In the genomic region with DNA sequence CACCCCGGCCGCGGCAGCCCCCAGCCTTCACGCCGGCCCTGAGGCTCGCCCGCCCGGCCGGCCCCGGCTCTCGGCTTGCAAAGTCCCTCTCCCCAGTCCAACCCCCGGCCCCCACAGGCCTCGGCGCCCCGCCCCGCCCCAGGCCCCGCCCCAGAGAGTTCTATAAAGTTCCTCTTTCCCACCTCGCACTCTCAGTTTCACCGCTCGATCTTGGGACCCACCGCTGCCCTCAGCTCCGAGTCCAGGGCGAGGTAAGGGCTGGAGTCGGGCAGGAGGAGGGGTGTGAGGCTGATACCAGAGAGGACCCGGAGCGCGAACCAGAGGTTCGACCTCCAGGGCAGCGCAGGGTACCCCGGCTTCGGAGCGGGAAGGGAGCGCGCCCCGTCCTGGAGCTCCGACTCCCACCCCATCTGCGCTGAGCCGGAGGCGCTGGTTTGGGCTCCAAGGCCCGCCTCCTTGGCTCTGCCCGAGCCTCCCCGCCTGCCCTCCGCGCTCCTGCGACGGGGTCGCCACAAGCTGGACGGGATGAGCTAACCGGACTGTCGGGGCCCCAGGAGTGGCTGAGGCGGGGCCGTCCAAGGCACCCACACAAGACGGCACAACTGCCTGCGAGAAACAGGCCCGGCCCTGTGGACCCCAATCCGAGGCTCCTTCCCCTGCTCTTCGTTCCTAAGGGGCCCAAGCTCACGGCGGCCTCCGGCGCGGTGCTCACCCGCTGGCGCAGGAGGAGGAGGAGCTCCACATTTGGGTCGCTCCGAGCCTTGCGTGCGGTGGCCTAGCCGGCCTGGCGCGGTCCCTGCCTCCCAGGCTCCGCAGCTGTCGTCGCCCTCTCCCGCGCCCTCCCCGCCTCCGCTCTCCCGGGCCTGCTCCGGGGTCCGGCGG, we compare ENCODE assay signal across 1 cellular context.
TF ChIP-seq lines count a peak whose summit lies in the region.

A gene (plus strand): TSS at position 194 of the 882 bp plus-strand sequence. CDS start 1,401 bp downstream, outside the sequence.

TF ChIP-seq in WTC11, 78 proteins besides CTCF, POLR2A, EP300 and RAD21 (continued from another document):
- TF ChIP-seq, protein P1, sequence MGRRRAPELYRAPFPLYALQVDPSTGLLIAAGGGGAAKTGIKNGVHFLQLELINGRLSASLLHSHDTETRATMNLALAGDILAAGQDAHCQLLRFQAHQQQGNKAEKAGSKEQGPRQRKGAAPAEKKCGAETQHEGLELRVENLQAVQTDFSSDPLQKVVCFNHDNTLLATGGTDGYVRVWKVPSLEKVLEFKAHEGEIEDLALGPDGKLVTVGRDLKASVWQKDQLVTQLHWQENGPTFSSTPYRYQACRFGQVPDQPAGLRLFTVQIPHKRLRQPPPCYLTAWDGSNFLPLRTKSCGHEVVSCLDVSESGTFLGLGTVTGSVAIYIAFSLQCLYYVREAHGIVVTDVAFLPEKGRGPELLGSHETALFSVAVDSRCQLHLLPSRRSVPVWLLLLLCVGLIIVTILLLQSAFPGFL (CRISPR knock-in tag; IDR thresholded peaks at IDR 0.05; ENCODE audit: borderline replicate concordance) = no peak
- TF ChIP-seq SMAD3 (CRISPR knock-in tag; IDR thresholded peaks at IDR 0.05; ENCODE audit: borderline replicate concordance) = no peak
- TF ChIP-seq, protein P2, sequence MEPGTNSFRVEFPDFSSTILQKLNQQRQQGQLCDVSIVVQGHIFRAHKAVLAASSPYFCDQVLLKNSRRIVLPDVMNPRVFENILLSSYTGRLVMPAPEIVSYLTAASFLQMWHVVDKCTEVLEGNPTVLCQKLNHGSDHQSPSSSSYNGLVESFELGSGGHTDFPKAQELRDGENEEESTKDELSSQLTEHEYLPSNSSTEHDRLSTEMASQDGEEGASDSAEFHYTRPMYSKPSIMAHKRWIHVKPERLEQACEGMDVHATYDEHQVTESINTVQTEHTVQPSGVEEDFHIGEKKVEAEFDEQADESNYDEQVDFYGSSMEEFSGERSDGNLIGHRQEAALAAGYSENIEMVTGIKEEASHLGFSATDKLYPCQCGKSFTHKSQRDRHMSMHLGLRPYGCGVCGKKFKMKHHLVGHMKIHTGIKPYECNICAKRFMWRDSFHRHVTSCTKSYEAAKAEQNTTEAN (CRISPR knock-in tag; IDR thresholded peaks at IDR 0.05) = no peak
